Comparison of ENCODE assay signal across 1 cellular context in the genomic region with DNA sequence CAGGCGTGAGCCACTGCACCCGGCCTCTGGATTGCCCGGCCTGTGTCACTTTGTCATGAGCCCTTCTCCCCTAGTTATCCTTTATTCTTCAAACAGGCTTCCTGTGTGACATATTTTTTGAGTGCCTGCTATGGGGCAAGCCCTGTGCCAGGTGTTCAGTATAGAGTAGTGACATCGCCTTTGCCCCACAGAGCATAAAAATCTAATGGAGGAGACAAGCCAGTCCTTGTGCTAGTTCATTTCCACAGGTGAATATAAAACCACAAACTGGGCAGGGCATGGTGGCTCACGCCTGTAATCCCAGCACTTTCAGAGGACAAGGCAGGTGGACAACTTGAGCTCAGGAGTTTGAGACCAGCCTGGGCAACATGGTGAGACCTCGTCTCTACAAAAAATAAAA.
TF ChIP-seq lines count a peak whose summit lies in the region.

No MANE protein-coding gene starts in this region.

TF ChIP-seq in GM23338, 12 proteins besides CTCF, POLR2A, EP300 and RAD21:
- TF ChIP-seq, protein P1, sequence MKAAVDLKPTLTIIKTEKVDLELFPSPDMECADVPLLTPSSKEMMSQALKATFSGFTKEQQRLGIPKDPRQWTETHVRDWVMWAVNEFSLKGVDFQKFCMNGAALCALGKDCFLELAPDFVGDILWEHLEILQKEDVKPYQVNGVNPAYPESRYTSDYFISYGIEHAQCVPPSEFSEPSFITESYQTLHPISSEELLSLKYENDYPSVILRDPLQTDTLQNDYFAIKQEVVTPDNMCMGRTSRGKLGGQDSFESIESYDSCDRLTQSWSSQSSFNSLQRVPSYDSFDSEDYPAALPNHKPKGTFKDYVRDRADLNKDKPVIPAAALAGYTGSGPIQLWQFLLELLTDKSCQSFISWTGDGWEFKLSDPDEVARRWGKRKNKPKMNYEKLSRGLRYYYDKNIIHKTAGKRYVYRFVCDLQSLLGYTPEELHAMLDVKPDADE (IDR thresholded peaks at IDR 0.05) = no peak
- no peak for TF ChIP-seq JUNB (IDR thresholded peaks at IDR 0.05; ENCODE audit: unreplicated experiment)
- no peak for TF ChIP-seq NANOG (IDR thresholded peaks at IDR 0.05; ENCODE audit: borderline replicate concordance)
- no peak for TF ChIP-seq EZH2phosphoT487 (IDR thresholded peaks at IDR 0.05; ENCODE audit: unreplicated experiment)
- no peak for TF ChIP-seq CREB1 (CRISPR knock-in tag; IDR thresholded peaks at IDR 0.05; ENCODE audit: low read depth)
- no peak for TF ChIP-seq EZH2 (IDR thresholded peaks at IDR 0.05; ENCODE audit: low read depth, unreplicated experiment)
- TF ChIP-seq STAT1 (IDR thresholded peaks at IDR 0.05; ENCODE audit: unreplicated experiment) = no peak
- no peak for TF ChIP-seq POLR2AphosphoS5 (IDR thresholded peaks at IDR 0.05; ENCODE audit: low read depth)
- TF ChIP-seq ZNF114 (CRISPR knock-in tag; IDR thresholded peaks at IDR 0.05) = no peak
- TF ChIP-seq, protein P2, sequence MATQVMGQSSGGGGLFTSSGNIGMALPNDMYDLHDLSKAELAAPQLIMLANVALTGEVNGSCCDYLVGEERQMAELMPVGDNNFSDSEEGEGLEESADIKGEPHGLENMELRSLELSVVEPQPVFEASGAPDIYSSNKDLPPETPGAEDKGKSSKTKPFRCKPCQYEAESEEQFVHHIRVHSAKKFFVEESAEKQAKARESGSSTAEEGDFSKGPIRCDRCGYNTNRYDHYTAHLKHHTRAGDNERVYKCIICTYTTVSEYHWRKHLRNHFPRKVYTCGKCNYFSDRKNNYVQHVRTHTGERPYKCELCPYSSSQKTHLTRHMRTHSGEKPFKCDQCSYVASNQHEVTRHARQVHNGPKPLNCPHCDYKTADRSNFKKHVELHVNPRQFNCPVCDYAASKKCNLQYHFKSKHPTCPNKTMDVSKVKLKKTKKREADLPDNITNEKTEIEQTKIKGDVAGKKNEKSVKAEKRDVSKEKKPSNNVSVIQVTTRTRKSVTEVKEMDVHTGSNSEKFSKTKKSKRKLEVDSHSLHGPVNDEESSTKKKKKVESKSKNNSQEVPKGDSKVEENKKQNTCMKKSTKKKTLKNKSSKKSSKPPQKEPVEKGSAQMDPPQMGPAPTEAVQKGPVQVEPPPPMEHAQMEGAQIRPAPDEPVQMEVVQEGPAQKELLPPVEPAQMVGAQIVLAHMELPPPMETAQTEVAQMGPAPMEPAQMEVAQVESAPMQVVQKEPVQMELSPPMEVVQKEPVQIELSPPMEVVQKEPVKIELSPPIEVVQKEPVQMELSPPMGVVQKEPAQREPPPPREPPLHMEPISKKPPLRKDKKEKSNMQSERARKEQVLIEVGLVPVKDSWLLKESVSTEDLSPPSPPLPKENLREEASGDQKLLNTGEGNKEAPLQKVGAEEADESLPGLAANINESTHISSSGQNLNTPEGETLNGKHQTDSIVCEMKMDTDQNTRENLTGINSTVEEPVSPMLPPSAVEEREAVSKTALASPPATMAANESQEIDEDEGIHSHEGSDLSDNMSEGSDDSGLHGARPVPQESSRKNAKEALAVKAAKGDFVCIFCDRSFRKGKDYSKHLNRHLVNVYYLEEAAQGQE (IDR thresholded peaks at IDR 0.05; ENCODE audit: unreplicated experiment) = no peak
- TF ChIP-seq ZNF331 (CRISPR knock-in tag; IDR thresholded peaks at IDR 0.05; ENCODE audit: low read depth) = no peak
- TF ChIP-seq, protein P3, sequence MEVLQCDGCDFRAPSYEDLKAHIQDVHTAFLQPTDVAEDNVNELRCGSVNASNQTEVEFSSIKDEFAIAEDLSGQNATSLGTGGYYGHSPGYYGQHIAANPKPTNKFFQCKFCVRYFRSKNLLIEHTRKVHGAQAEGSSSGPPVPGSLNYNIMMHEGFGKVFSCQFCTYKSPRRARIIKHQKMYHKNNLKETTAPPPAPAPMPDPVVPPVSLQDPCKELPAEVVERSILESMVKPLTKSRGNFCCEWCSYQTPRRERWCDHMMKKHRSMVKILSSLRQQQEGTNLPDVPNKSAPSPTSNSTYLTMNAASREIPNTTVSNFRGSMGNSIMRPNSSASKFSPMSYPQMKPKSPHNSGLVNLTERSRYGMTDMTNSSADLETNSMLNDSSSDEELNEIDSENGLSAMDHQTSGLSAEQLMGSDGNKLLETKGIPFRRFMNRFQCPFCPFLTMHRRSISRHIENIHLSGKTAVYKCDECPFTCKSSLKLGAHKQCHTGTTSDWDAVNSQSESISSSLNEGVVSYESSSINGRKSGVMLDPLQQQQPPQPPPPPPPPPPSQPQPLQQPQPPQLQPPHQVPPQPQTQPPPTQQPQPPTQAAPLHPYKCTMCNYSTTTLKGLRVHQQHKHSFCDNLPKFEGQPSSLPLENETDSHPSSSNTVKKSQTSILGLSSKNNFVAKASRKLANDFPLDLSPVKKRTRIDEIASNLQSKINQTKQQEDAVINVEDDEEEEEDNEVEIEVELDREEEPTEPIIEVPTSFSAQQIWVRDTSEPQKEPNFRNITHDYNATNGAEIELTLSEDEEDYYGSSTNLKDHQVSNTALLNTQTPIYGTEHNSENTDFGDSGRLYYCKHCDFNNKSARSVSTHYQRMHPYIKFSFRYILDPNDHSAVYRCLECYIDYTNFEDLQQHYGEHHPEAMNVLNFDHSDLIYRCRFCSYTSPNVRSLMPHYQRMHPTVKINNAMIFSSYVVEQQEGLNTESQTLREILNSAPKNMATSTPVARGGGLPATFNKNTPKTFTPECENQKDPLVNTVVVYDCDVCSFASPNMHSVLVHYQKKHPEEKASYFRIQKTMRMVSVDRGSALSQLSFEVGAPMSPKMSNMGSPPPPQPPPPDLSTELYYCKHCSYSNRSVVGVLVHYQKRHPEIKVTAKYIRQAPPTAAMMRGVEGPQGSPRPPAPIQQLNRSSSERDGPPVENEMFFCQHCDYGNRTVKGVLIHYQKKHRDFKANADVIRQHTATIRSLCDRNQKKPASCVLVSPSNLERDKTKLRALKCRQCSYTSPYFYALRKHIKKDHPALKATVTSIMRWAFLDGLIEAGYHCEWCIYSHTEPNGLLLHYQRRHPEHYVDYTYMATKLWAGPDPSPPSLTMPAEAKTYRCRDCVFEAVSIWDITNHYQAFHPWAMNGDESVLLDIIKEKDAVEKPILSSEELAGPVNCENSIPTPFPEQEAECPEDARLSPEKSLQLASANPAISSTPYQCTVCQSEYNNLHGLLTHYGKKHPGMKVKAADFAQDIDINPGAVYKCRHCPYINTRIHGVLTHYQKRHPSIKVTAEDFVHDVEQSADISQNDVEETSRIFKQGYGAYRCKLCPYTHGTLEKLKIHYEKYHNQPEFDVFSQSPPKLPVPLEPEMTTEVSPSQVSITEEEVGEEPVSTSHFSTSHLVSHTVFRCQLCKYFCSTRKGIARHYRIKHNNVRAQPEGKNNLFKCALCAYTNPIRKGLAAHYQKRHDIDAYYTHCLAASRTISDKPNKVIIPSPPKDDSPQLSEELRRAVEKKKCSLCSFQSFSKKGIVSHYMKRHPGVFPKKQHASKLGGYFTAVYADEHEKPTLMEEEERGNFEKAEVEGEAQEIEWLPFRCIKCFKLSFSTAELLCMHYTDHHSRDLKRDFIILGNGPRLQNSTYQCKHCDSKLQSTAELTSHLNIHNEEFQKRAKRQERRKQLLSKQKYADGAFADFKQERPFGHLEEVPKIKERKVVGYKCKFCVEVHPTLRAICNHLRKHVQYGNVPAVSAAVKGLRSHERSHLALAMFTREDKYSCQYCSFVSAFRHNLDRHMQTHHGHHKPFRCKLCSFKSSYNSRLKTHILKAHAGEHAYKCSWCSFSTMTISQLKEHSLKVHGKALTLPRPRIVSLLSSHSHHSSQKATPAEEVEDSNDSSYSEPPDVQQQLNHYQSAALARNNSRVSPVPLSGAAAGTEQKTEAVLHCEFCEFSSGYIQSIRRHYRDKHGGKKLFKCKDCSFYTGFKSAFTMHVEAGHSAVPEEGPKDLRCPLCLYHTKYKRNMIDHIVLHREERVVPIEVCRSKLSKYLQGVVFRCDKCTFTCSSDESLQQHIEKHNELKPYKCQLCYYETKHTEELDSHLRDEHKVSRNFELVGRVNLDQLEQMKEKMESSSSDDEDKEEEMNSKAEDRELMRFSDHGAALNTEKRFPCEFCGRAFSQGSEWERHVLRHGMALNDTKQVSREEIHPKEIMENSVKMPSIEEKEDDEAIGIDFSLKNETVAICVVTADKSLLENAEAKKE (CRISPR knock-in tag; IDR thresholded peaks at IDR 0.05) = no peak
